In genomic region chr1:160992036-160992435, GRCh38 we compare ENCODE assay signal across 4 cellular contexts. TPM values are rescaled to one million over a fixed set of nuclear protein-coding genes. Genes with fewer than 3 reads are reported as not detected.
"Had no signal": no experiment of that assay in that cellular context is flagged by ENCODE, and none has a peak within 500 bp of the region (broad histone marks: within the 10 kb centered on the region; RNA-seq: fewer than 3 reads in every experiment).

No MANE protein-coding gene starts in this region.

RNA-seq across cellular contexts. Expression of gene ITLN2, which starts 37.4 kb away (rescaled TPM):
- total RNA-seq: HepG2, HFFc6, HT1080 had no signal
- polyA plus RNA-seq: HepG2, IgD-negative memory B cell had no signal

RNA-seq across cellular contexts. Expression of gene TSTD1, which starts 46.7 kb away (rescaled TPM):
- total RNA-seq: HFFc6, HT1080 had no signal
